Comparison of ENCODE assay signal across 8 cellular contexts in the genomic region with DNA sequence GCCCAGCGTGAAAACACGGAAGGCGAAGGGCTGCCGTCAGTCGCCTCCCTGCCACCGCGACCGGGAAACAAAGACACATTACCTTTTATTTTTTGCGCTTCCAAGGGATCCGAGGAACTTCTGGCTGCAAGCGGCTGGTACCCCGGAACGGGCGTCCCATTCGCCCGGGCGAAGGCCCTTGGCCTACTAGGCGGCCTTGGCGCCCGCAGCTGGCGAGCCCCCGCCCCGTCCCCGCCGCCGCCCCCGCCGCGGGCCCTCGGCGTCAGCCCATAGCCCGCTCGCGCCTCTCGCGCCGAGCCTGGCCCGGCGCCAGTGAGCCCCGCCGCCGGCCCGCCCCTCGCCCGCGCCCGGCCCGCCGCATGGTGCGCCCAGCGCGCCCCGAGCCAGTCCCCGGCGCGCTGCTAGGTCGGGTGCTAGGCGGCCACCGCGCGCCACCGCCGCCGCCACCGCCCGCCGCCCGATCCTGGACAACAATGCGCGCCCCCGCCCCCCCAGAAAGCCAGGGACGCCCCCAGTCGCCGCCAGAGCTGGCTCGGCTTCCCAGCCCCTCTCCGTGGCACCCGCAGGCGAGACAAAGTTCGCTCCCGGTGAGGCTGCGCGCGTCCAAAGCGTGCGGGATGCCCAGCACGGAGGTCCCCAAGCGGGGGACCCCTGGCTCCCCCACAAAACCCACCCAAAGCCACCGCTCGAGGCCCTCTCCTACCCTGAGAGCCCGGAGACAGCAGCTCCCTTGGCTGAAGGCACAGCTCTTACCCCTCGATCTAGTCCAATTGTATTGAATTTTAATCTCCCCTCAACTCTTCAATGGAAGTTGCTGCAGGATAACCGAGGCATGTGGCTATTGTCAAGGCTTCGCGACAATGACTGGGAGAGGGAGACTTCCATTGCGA.
DNase-seq lines count a peak whose midpoint lies in the region; ATAC-seq, FAIRE-seq and TF ChIP-seq lines count a peak whose summit lies in the region.

No MANE protein-coding gene starts in this region.

- peaks cover 30% of the 10 kb centered on the region for H3K4me1 Mint-ChIP-seq in CD14-positive monocyte
- H3K4me1 Mint-ChIP-seq in stimulated activated naive CD8-positive, alpha-beta T cell treated with anti-CD3 and anti-CD28 coated beads, Interleukin-15, Interleukin-2, amounts not matched to agents 100 ng/mL and 50 ng/mL, for 24 hours (ENCODE audit: low read depth) = peaks cover 18% of the 10 kb centered on the region

- no peak overlapping the region for H2AFZ ChIP-seq in GM12878 (ENCODE audit: control insufficient read depth, low read depth, low read length)

- no peak overlapping the region for H3K9ac ChIP-seq in GM12878 (ENCODE audit: control insufficient read depth, insufficient read depth, low read length)
- H3K9ac ChIP-seq in kidney (ENCODE audit: low read length in 2 of 2) = peak overlapping the region; percentile 46 to 49

- H3K36me3 Mint-ChIP-seq in CD14-positive monocyte = peaks cover 0 to 8% of the 10 kb centered on the region in 2 donors
- H3K36me3 Mint-ChIP-seq in stimulated activated naive CD8-positive, alpha-beta T cell treated with anti-CD3 and anti-CD28 coated beads, Interleukin-15, Interleukin-2, amounts not matched to agents 100 ng/mL and 50 ng/mL, for 24 hours (ENCODE audit: low read depth) = no peaks in the 10 kb centered on the region

- peaks cover 0 to 13% of the 10 kb centered on the region in 2 experiments; a peak in 1 of 4 replicates for H3K27me3 ChIP-seq in GM12878 (replicated peaks in 1 of 2; ENCODE audit: control insufficient read depth in 2 of 2, insufficient read depth in 2 of 2, low read length in 1 of 2)

- peaks cover 7% of the 10 kb centered on the region for H3K4me1 ChIP-seq in GM12878 (ENCODE audit: control insufficient read depth, insufficient read depth, low read length)
- H3K4me1 ChIP-seq in kidney (ENCODE audit: control insufficient read depth in 1 of 2, insufficient read depth in 1 of 2, low read depth in 1 of 2, low read length in 2 of 2) = no peaks in the 10 kb centered on the region

- TF ChIP-seq POLR2A in GM12878 (IDR thresholded peaks at IDR 0.05; ENCODE audit: low read depth, low read length) = no peak

- RAD21 ChIA-PET in GM12878 (lab: Charles Lee; ENCODE audit: unreplicated experiment) = no interaction called here

- no peaks in the 10 kb centered on the region; the same call in 1 of the 2 replicates for H4K20me1 ChIP-seq in GM12878 (ENCODE audit: control insufficient read depth, insufficient read depth)

- H3K4me3 ChIP-seq in GM12878 (no peak overlapping the region), kidney (ENCODE audit: low read length in 2 of 2) (peak overlapping the region; percentile 51 to 59)

- H3K4me3 Mint-ChIP-seq in CD14-positive monocyte = peak overlapping the region; percentile 67 to 86
- H3K4me3 Mint-ChIP-seq in stimulated activated naive CD8-positive, alpha-beta T cell treated with anti-CD3 and anti-CD28 coated beads, Interleukin-15, Interleukin-2, amounts not matched to agents 100 ng/mL and 50 ng/mL, for 24 hours = peak overlapping the region; percentile 63

- DNase-seq in CD14-positive monocyte (ENCODE audit: low spot score) (no peak), GM12878 (ENCODE audit: low read depth, low spot score) (no peak), kidney (peak; percentile 76), DMS79 (lab: John Stamatoyannopoulos, UW) (no peak), A172 (ENCODE audit: low spot score) (no peak)

- H3K79me2 ChIP-seq in GM12878 (ENCODE audit: control insufficient read depth, insufficient read depth, low read length) = no peaks in the 10 kb centered on the region; the same call in 1 of the 2 replicates

- intact Hi-C loops in CD14-positive monocyte (cut with micrococcal nuclease) = loop anchor here in 1 of 2 donors (5.0 kb wide), 1 partner anchor 39 kb away; no protein-coding TSS in a partner anchor
- intact Hi-C loops in GM12878 (cut with micrococcal nuclease; ENCODE audit: unreplicated experiment) = no loop called here
- intact Hi-C loops in kidney (cut with DNase I) = no loop called here

- no peak for TF ChIP-seq RAD21 in GM12878 (IDR thresholded peaks at IDR 0.05; ENCODE audit: insufficient read depth, low read depth, low read length)

- FAIRE-seq in GM12878 (lab: Jason Lieb, UNC) (no peak), kidney (lab: Jason Lieb, UNC) (no peak)

- 48% methylated on average over 28 of the region's 95 CpGs for WGBS in GM12878 (ENCODE audit: insufficient coverage, insufficient replicate concordance, low lambda C conversion rate, missing lambda C conversion rate)

- H3K27me3 Mint-ChIP-seq in CD14-positive monocyte (ENCODE audit: low read depth in 3 of 3) = peaks cover 82 to 84% (median 84%) of the 10 kb centered on the region in 3 donors
- H3K27me3 Mint-ChIP-seq in stimulated activated naive CD8-positive, alpha-beta T cell treated with anti-CD3 and anti-CD28 coated beads, Interleukin-15, Interleukin-2, amounts not matched to agents 100 ng/mL and 50 ng/mL, for 24 hours = peaks cover 71% of the 10 kb centered on the region

- H3K27ac ChIP-seq in GM12878 (ENCODE audit: control insufficient read depth, insufficient read depth) (no peak overlapping the region), kidney (ENCODE audit: low read depth in 2 of 2, low read length in 2 of 2) (peak overlapping the region; percentile 49 to 69)

- H3K27ac Mint-ChIP-seq in CD14-positive monocyte = peak overlapping the region in 1 of 7 donors; percentile 8
- H3K27ac Mint-ChIP-seq in stimulated activated naive CD8-positive, alpha-beta T cell treated with anti-CD3 and anti-CD28 coated beads, Interleukin-15, Interleukin-2, amounts not matched to agents 100 ng/mL and 50 ng/mL, for 24 hours = no peak overlapping the region

- no peak for TF ChIP-seq CTCF in CD14-positive monocyte (IDR thresholded peaks at IDR 0.05)
- no peak for TF ChIP-seq CTCF in GM12878 (IDR thresholded peaks at IDR 0.05 in 2 of 3, conservative IDR thresholded peaks at IDR 0.05 in 1 of 3; ENCODE audit: control insufficient read depth in 2 of 3, extremely low read depth in 1 of 3, insufficient read depth in 1 of 3, low read depth in 3 of 3, low read length in 3 of 3)
- no peak for TF ChIP-seq CTCF in kidney (IDR thresholded peaks at IDR 0.05; ENCODE audit: borderline replicate concordance, extremely low read depth, insufficient read depth)

- no peaks in the 10 kb centered on the region for H3K9me3 ChIP-seq in GM12878 (replicated peaks; ENCODE audit: control insufficient read depth, insufficient read depth, low read length)
- no peaks in the 10 kb centered on the region for H3K9me3 ChIP-seq in kidney (ENCODE audit: control insufficient read depth in 1 of 2, low read length in 2 of 2)

- CTCF ChIA-PET in GM12878 (lab: Yijun Ruan, JAX) = no interaction called here

- H3K36me3 ChIP-seq in GM12878 (ENCODE audit: control insufficient read depth in 2 of 2, insufficient read depth in 2 of 2, low read length in 1 of 2) (no peaks in the 10 kb centered on the region; a peak in 1 of 4 replicates), kidney (ENCODE audit: control insufficient read depth in 1 of 2, insufficient read depth in 2 of 2, low read length in 2 of 2) (no peaks in the 10 kb centered on the region)

- POLR2A ChIA-PET in GM12878 (lab: Charles Lee) = no interaction called here

- H3K9me3 Mint-ChIP-seq in CD14-positive monocyte = peaks cover 2 to 28% (median 10%) of the 10 kb centered on the region in 7 donors
- no peaks in the 10 kb centered on the region for H3K9me3 Mint-ChIP-seq in stimulated activated naive CD8-positive, alpha-beta T cell treated with anti-CD3 and anti-CD28 coated beads, Interleukin-15, Interleukin-2, amounts not matched to agents 100 ng/mL and 50 ng/mL, for 24 hours

- SMC1A ChIA-PET in GM12878 (lab: Charles Lee; ENCODE audit: uncharacterized antibody, unreplicated experiment) = interaction anchor here (0.8 kb wide), 1 partner anchor 12 kb away, joined by 4 read pairs; no protein-coding TSS in a partner anchor

- H3K4me2 ChIP-seq in GM12878 (ENCODE audit: control insufficient read depth, insufficient read depth) = peak overlapping the region; percentile 30; the same call in 1 of the 2 replicates

- ATAC-seq in HG02759 (IDR thresholded peaks at IDR 0.05; ENCODE audit: unreplicated experiment) (peak; percentile 40), GM12878 (no peak), HG03342 (IDR thresholded peaks at IDR 0.05; ENCODE audit: unreplicated experiment) (no peak)

- BruUV-seq in GM12878 (replicated peaks; lab: Mats Ljungman, UMichigan) = no TSS peak

- no peak for TF ChIP-seq EP300 in GM12878 (IDR thresholded peaks at IDR 0.05; ENCODE audit: borderline replicate concordance in 1 of 2, control insufficient read depth in 1 of 2, low read depth in 2 of 2, low read length in 2 of 2)

- in situ Hi-C loops in GM12878 (cut with MboI) = no loop called here

TF ChIP-seq in GM12878, 131 proteins besides CTCF, POLR2A, EP300 and RAD21 (continues in another document):
- TF ChIP-seq, protein P1, sequence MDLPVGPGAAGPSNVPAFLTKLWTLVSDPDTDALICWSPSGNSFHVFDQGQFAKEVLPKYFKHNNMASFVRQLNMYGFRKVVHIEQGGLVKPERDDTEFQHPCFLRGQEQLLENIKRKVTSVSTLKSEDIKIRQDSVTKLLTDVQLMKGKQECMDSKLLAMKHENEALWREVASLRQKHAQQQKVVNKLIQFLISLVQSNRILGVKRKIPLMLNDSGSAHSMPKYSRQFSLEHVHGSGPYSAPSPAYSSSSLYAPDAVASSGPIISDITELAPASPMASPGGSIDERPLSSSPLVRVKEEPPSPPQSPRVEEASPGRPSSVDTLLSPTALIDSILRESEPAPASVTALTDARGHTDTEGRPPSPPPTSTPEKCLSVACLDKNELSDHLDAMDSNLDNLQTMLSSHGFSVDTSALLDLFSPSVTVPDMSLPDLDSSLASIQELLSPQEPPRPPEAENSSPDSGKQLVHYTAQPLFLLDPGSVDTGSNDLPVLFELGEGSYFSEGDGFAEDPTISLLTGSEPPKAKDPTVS (IDR thresholded peaks at IDR 0.05; ENCODE audit: low read depth, low read length) = no peak
- TF ChIP-seq TCF12 (IDR thresholded peaks at IDR 0.05; ENCODE audit: low read depth, low read length) (no peak), MEF2A (IDR thresholded peaks at IDR 0.05; ENCODE audit: insufficient read depth, low read depth, low read length) (no peak), NBN (IDR thresholded peaks at IDR 0.05) (no peak), MXI1 (IDR thresholded peaks at IDR 0.05; ENCODE audit: low read depth, low read length) (no peak), SP1 (IDR thresholded peaks at IDR 0.05; ENCODE audit: low read depth, low read length) (no peak), MTA3 (IDR thresholded peaks at IDR 0.05; ENCODE audit: borderline replicate concordance, low read length) (no peak), CBX3 (IDR thresholded peaks at IDR 0.05; ENCODE audit: borderline replicate concordance, low read depth) (no peak), RBBP5 (conservative IDR thresholded peaks at IDR 0.05) (no peak), LARP7 (IDR thresholded peaks at IDR 0.05) (no peak), CBFB (IDR thresholded peaks at IDR 0.05; ENCODE audit: low read depth) (no peak)
